ENCODE assay signal across 7 cellular contexts in the genomic region with DNA sequence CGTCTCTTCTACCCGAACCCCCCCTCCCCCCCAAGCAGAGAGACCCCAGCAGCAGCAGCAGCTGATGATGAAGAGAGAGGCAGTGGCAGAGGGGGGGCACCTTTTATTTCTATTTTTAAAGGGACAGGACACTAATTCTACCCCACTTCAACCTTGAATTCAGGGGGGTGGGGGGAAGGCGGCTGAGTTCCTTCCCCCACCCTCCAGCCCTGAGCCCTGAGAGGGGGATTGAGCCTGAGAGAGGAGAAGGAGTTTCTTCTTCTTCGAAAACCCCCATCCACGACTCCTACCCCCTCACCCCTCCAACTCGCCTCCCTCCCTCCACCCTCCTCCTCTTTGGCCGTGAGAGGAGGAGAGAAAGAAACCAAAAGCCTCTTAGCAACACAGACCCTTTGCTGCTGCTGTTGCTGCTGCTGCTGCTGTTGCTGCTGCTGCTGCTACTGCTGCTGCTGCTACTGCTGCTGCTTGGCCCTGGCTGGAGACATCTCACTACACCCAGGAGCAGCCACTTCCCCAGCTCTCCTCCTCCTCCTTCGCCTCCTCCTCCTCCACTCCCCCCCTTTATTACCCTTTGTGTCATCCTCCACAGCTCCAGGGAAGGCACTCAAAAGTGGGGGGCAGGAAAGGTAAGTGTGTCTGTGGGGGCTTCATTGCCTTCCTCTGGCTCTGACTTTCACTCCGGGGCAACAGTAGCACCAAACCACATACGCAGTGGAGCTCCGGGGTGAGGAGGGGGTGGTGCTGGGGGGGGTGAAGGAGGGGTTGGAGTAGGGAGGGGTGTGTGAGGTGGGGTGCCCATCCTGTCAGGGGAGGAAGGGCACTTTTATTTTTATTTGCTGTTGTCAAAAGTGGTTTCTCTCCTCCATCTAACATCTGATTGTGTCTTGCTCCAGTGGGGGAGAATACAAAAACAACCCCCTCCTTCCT. TPM values are rescaled to one million over a fixed set of nuclear protein-coding genes. Genes with fewer than 3 reads are reported as not detected.
DNase-seq lines count a peak whose midpoint lies in the region; ATAC-seq and TF ChIP-seq lines count a peak whose summit lies in the region.

TSS of gene MBD5 (plus strand) at position 33 of the 927 bp plus-strand sequence.

- peak; percentile 24 for TF ChIP-seq POLR2A in right lobe of liver (IDR thresholded peaks at IDR 0.05)

- H3K4me3 ChIP-seq in right lobe of liver: peak within 1 kb of the TSS; percentile 83 to 92 (median 90)

- H3K9me3 ChIP-seq in KOPT-K1 (ENCODE audit: insufficient read depth, low read length, poor library complexity, severe bottlenecking) (no peaks in the 10 kb centered on the region), right lobe of liver (no peaks in the 10 kb centered on the region)

- no peaks in the 10 kb centered on the region for H3K27me3 ChIP-seq in right lobe of liver

- WGBS in right lobe of liver (ENCODE audit: insufficient coverage, low coverage, low lambda C conversion rate, missing lambda C conversion rate): 0% methylated on average over 6 of the region's 11 CpGs

- peaks cover 0 to 31% (median 13%) of the 10 kb centered on the region in 4 donors for H3K4me1 ChIP-seq in right lobe of liver

- TF ChIP-seq CTCF in GM10248 (IDR thresholded peaks at IDR 0.05; ENCODE audit: control extremely low read depth, extremely low read depth, low read depth, missing control alignments) (no peak), right lobe of liver (IDR thresholded peaks at IDR 0.05) (no peak)

- intact Hi-C loops in right lobe of liver (cut with DNase I): no loop called here

- DNase-seq in GM10248 (ENCODE audit: extremely low spot score) (peak; percentile 44), UCSD-AML1 (lab: John Stamatoyannopoulos, UW; ENCODE audit: unreplicated experiment) (peak; percentile 77), dedifferentiated amniotic fluid mesenchymal stem cell (ENCODE audit: extremely low spot score) (peak; percentile 48), right lobe of liver (peak; percentile 43 to 62 (median 49))
- peak in 2 of 3 experiments; percentile 19 to 31 for DNase-seq in stimulated activated CD4-positive, alpha-beta T cell treated with anti-CD3 and anti-CD28 coated beads, TNF-alpha, amount 100 ng/mL, for 4 hours (ENCODE audit: low read depth in 3 of 3)

- CTCF ChIA-PET in GM10248 (lab: Yijun Ruan, JAX): interaction anchor here (0.8 to 2.3 kb wide), 10 partner anchors 8 to 488 kb away, joined by 3 to 9 read pairs (median 4); no protein-coding TSS in a partner anchor

- H3K27ac ChIP-seq in KOPT-K1 (ENCODE audit: low read depth, low read length, poor library complexity, severe bottlenecking) (peak within 1 kb of the TSS; percentile 85), right lobe of liver (peak within 1 kb of the TSS; percentile 76 to 85 (median 81))

- ATAC-seq in GM21723 (IDR thresholded peaks at IDR 0.05; ENCODE audit: unreplicated experiment): peak; percentile 40
- peak; percentile 23 to 33 (median 29) for ATAC-seq in right lobe of liver

- H3K36me3 ChIP-seq in KOPT-K1 (ENCODE audit: insufficient read depth, low read length) (peaks cover 8% of the 10 kb centered on the region; the same call in 1 of the 2 replicates), right lobe of liver (no peaks in the 10 kb centered on the region)

- POLR2A ChIA-PET in GM10248 (lab: Yijun Ruan, JAX): interaction anchor here (0.6 to 1.0 kb wide), 6 partner anchors 8 to 603 kb away, joined by 3 to 9 read pairs (median 4); no protein-coding TSS in a partner anchor

RNA-seq across cellular contexts. Expression of gene MBD5, which starts in this region (rescaled TPM):
- total RNA-seq in right lobe of liver: 10 to 100 TPM in 3 of 6 experiments, 1 to 10 TPM in 3; 7.9 to 15.6 (median 11.9) TPM

Comparison
In these comparisons a context has a peak if more than half of its experiments do, and no peak if none do; other contexts are left out.
1. Peak in every context shown above with its lines: DNase-seq, ATAC-seq, H3K4me3 ChIP-seq and H3K27ac ChIP-seq.
2. DNase-seq: peak in every context shown above with its lines; median percentile 77 in UCSD-AML1; 49 in right lobe of liver; 48 in dedifferentiated amniotic fluid mesenchymal stem cell; 44 in GM10248; 25 in stimulated activated CD4-positive, alpha-beta T cell treated with anti-CD3 and anti-CD28 coated beads, TNF-alpha, amount 100 ng/mL, for 4 hours.